Comparison of ENCODE assay signal across 8 cellular contexts in genomic region chr22:41285820-41286638, GRCh38. TPM values are rescaled to one million over a fixed set of nuclear protein-coding genes. Genes with fewer than 3 reads are reported as not detected.
A peak's percentile ranks its signal among the peaks of the same experiment; 100 is the strongest.
DNase-seq lines count a peak whose midpoint lies in the region; ATAC-seq and TF ChIP-seq lines count a peak whose summit lies in the region.

A gene with protein sequence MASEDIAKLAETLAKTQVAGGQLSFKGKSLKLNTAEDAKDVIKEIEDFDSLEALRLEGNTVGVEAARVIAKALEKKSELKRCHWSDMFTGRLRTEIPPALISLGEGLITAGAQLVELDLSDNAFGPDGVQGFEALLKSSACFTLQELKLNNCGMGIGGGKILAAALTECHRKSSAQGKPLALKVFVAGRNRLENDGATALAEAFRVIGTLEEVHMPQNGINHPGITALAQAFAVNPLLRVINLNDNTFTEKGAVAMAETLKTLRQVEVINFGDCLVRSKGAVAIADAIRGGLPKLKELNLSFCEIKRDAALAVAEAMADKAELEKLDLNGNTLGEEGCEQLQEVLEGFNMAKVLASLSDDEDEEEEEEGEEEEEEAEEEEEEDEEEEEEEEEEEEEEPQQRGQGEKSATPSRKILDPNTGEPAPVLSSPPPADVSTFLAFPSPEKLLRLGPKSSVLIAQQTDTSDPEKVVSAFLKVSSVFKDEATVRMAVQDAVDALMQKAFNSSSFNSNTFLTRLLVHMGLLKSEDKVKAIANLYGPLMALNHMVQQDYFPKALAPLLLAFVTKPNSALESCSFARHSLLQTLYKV (minus strand): TSS chr22:41286187. CDS start chr22:41281044, 5,143 bp downstream.

- intact Hi-C loops in lower lobe of right lung (cut with DNase I): no loop called here

- peaks cover 43% of the 10 kb centered on the region for H3K4me1 ChIP-seq in lower lobe of right lung

- DNase-seq in COLO829 (ENCODE audit: low spot score) (peak; percentile 98), HS-5 (ENCODE audit: low read depth) (peak; percentile 94), lower lobe of right lung (peak; percentile 99)
- peak; percentile 95 for DNase-seq in NK-92 treated with Interleukin-12 subunit alpha and Interleukin-12 subunit beta, amount 100 ng/mL, for 24 hours (lab: John Stamatoyannopoulos, UW)
- DNase-seq in activated CD8-positive, alpha-beta memory T cell treated with anti-CD3 and anti-CD28 coated beads for 24 hours: peak; percentile 97
- DNase-seq in effector CD4-positive, alpha-beta T cell: peak; percentile 98
- DNase-seq in stimulated activated CD4-positive, alpha-beta T cell treated with anti-CD3 and anti-CD28 coated beads, TNF-alpha, amount 100 ng/mL, for 24 hours (ENCODE audit: low read depth in 3 of 3): peak; percentile 97 to 98 (median 98)

- H3K36me3 ChIP-seq in lower lobe of right lung: peaks cover 34% of the 10 kb centered on the region

- H3K9me3 ChIP-seq in lower lobe of right lung: no peaks in the 10 kb centered on the region

- peak; percentile 39 for TF ChIP-seq CTCF in lower lobe of right lung (IDR thresholded peaks at IDR 0.05)

- H3K27ac ChIP-seq in lower lobe of right lung: peak within 1 kb of the TSS; percentile 85

- no peaks in the 10 kb centered on the region for H3K27me3 ChIP-seq in lower lobe of right lung (ENCODE audit: low read depth)

- H3K4me3 ChIP-seq in lower lobe of right lung: peak within 1 kb of the TSS; percentile 100

- ATAC-seq in GM19468 (IDR thresholded peaks at IDR 0.05; ENCODE audit: extremely low read depth, unreplicated experiment): peak; percentile 86
- peak; percentile 99 to 100 for ATAC-seq in lower lobe of right lung

RNA-seq across cellular contexts. Expression of the gene that starts here (rescaled TPM):
- 43.8 TPM for total RNA-seq in lower lobe of right lung

Comparison
In these comparisons a context has a peak if more than half of its experiments do, and no peak if none do; other contexts are left out.
1. Peak in every context shown above with its lines: DNase-seq, ATAC-seq, H3K4me3 ChIP-seq and H3K27ac ChIP-seq.